In genomic region chr19:46700704-46701103, GRCh38 we compare ENCODE assay signal across 25 cellular contexts. TPM values are rescaled to one million over a fixed set of nuclear protein-coding genes. Genes with fewer than 3 reads are reported as not detected.
DNase-seq lines count a peak whose midpoint lies in the region; ATAC-seq and TF ChIP-seq lines count a peak whose summit lies in the region.
"Had no signal": no experiment of that assay in that cellular context is flagged by ENCODE, and none has a peak within 500 bp of the region (broad histone marks: within the 10 kb centered on the region; RNA-seq: fewer than 3 reads in every experiment).

No MANE protein-coding gene starts in this region.

- TF ChIP-seq EP300 in suprapubic skin (IDR thresholded peaks at IDR 0.05), result no peak

- no peak overlapping the region for H3K9ac ChIP-seq in GM23248
- H3K9ac ChIP-seq: BLaER1 treated with 17β-estradiol and CSF1 and Interleukin-3, amounts not matched to agents 10 nM and 100 nM had no signal

- in situ Hi-C loops in GM23248 (cut with MboI), result no loop called here

- H3F3A ChIP-seq in GM23248 (ENCODE audit: insufficient read depth), result no peaks in the 10 kb centered on the region

- no peak overlapping the region for H2AFZ ChIP-seq in GM23248
- H2AFZ ChIP-seq: GM23338 had no signal

- no peaks in the 10 kb centered on the region for H3K9me3 ChIP-seq in GM23248 (ENCODE audit: low read depth)
- no peaks in the 10 kb centered on the region for H3K9me3 ChIP-seq in suprapubic skin
- H3K9me3 ChIP-seq: A549; BE2C; BLaER1 treated with 17β-estradiol and CSF1 and Interleukin-3, amounts not matched to agents 10 nM and 100 nM had no signal

- no peak for ATAC-seq in activated T-cell treated with anti-CD3 and anti-CD28 coated beads, Interleukin-2, amount 50 U/mL, for 72 hours (replicated peaks in 1 of 2)
- no peak for ATAC-seq in HG03432 (IDR thresholded peaks at IDR 0.05; ENCODE audit: unreplicated experiment)
- ATAC-seq: A549, GM12878, GM23338, HCT116 had no signal

- H3K79me2 ChIP-seq in GM23248 (ENCODE audit: insufficient read depth), result no peaks in the 10 kb centered on the region

- H3K9me2 ChIP-seq in GM23248 (ENCODE audit: insufficient read depth), result no peaks in the 10 kb centered on the region

- H3K4me1 ChIP-seq in GM23248 (ENCODE audit: insufficient read depth) (no peaks in the 10 kb centered on the region), suprapubic skin (peaks cover 13% of the 10 kb centered on the region)
- H3K4me1 ChIP-seq: BE2C had no signal

- TF ChIP-seq CTCF in progenitor cell of endocrine pancreas (IDR thresholded peaks at IDR 0.05; ENCODE audit: unreplicated experiment), result no peak
- TF ChIP-seq CTCF in suprapubic skin (IDR thresholded peaks at IDR 0.05), result no peak

- no peak overlapping the region for H3K4me3 ChIP-seq in GM23248
- no peak overlapping the region for H3K4me3 ChIP-seq in suprapubic skin
- H3K4me3 ChIP-seq: A549; BLaER1 treated with 17β-estradiol and CSF1 and Interleukin-3, amounts not matched to agents 10 nM and 100 nM; GM12878; GM23338 had no signal

- peak overlapping the region; percentile 26 for H3K27ac Mint-ChIP-seq in activated T-cell treated with anti-CD3 and anti-CD28 coated beads, Interleukin-2, amount 50 U/mL, for 24 hours
- H3K27ac Mint-ChIP-seq in activated T-cell treated with anti-CD3 and anti-CD28 coated beads, Interleukin-2, amount 50 U/mL, for 72 hours, result no peak overlapping the region
- peak overlapping the region; percentile 47 for H3K27ac Mint-ChIP-seq in progenitor cell of endocrine pancreas
- H3K27ac Mint-ChIP-seq: CD4-positive, alpha-beta T cell; GM23338; H9; HFFc6 had no signal

- H3K36me3 ChIP-seq in GM23248 (ENCODE audit: low read depth) (peaks cover 41% of the 10 kb centered on the region; the same call in 1 of the 2 replicates), suprapubic skin (peaks cover 76% of the 10 kb centered on the region)

- no peaks in the 10 kb centered on the region for H3K9me3 Mint-ChIP-seq in activated T-cell treated with anti-CD3 and anti-CD28 coated beads, Interleukin-2, amount 50 U/mL, for 24 hours
- H3K9me3 Mint-ChIP-seq in activated T-cell treated with anti-CD3 and anti-CD28 coated beads, Interleukin-2, amount 50 U/mL, for 72 hours, result no peaks in the 10 kb centered on the region
- no peaks in the 10 kb centered on the region for H3K9me3 Mint-ChIP-seq in progenitor cell of endocrine pancreas (ENCODE audit: low read depth)
- H3K9me3 Mint-ChIP-seq: CD4-positive, alpha-beta T cell; CD8-positive, alpha-beta memory T cell; GM23338; H9; HFFc6 had no signal

- no peak overlapping the region for H3K4me3 Mint-ChIP-seq in activated T-cell treated with anti-CD3 and anti-CD28 coated beads, Interleukin-2, amount 50 U/mL, for 24 hours
- no peak overlapping the region for H3K4me3 Mint-ChIP-seq in activated T-cell treated with anti-CD3 and anti-CD28 coated beads, Interleukin-2, amount 50 U/mL, for 72 hours
- no peak overlapping the region for H3K4me3 Mint-ChIP-seq in progenitor cell of endocrine pancreas (ENCODE audit: low read depth)
- H3K4me3 Mint-ChIP-seq: CD14-positive monocyte; CD4-positive, alpha-beta T cell; CD8-positive, alpha-beta memory T cell; GM23338; HFFc6 had no signal

- H3K27ac ChIP-seq in GM23248 (no peak overlapping the region), suprapubic skin (no peak overlapping the region)
- H3K27ac ChIP-seq: A549; BLaER1 treated with 17β-estradiol and CSF1 and Interleukin-3, amounts not matched to agents 10 nM and 100 nM had no signal

- H3K27me3 ChIP-seq in GM23248 (replicated peaks; ENCODE audit: insufficient read depth) (no peaks in the 10 kb centered on the region), suprapubic skin (no peaks in the 10 kb centered on the region)
- H3K27me3 ChIP-seq: BE2C; BLaER1 treated with 17β-estradiol and CSF1 and Interleukin-3, amounts not matched to agents 10 nM and 100 nM had no signal

- intact Hi-C loops in head of caudate nucleus (cut with DNase I), result loop anchor here (5.0 kb wide), 1 partner anchor 33 kb away; no protein-coding TSS in a partner anchor

- H3K36me3 Mint-ChIP-seq in activated T-cell treated with anti-CD3 and anti-CD28 coated beads, Interleukin-2, amount 50 U/mL, for 24 hours (ENCODE audit: low read depth), result peaks cover 90% of the 10 kb centered on the region
- peaks cover 8 to 23% of the 10 kb centered on the region in 2 donors for H3K36me3 Mint-ChIP-seq in activated T-cell treated with anti-CD3 and anti-CD28 coated beads, Interleukin-2, amount 50 U/mL, for 72 hours (ENCODE audit: insufficient read depth in 2 of 2)
- peaks cover 34% of the 10 kb centered on the region for H3K36me3 Mint-ChIP-seq in progenitor cell of endocrine pancreas (ENCODE audit: insufficient read depth)

- H3K27me3 Mint-ChIP-seq in activated T-cell treated with anti-CD3 and anti-CD28 coated beads, Interleukin-2, amount 50 U/mL, for 24 hours, result no peaks in the 10 kb centered on the region
- H3K27me3 Mint-ChIP-seq in activated T-cell treated with anti-CD3 and anti-CD28 coated beads, Interleukin-2, amount 50 U/mL, for 72 hours (ENCODE audit: low read depth), result no peaks in the 10 kb centered on the region
- H3K27me3 Mint-ChIP-seq in progenitor cell of endocrine pancreas, result no peaks in the 10 kb centered on the region
- H3K27me3 Mint-ChIP-seq: CD4-positive, alpha-beta T cell had no signal

- TF ChIP-seq POLR2A in suprapubic skin (IDR thresholded peaks at IDR 0.05), result no peak

- no peak overlapping the region for H3K4me2 ChIP-seq in GM23248 (ENCODE audit: unreplicated experiment)
- H3K4me2 ChIP-seq: A549; BLaER1 treated with 17β-estradiol and CSF1 and Interleukin-3, amounts not matched to agents 10 nM and 100 nM; GM23338 had no signal

- no peaks in the 10 kb centered on the region for H4K20me1 ChIP-seq in GM23248 (ENCODE audit: insufficient read depth)

- no peak for DNase-seq in activated T-cell treated with anti-CD3 and anti-CD28 coated beads, Interleukin-2, amount 50 U/mL, for 24 hours
- no peak for DNase-seq in activated T-cell treated with anti-CD3 and anti-CD28 coated beads, Interleukin-2, amount 50 U/mL, for 72 hours
- DNase-seq in head of caudate nucleus, result peak in 40 of 42 donors; percentile 19 to 87 (median 60)
- no peak for DNase-seq in progenitor cell of endocrine pancreas (ENCODE audit: low spot score, unreplicated experiment)
- no peak for DNase-seq in GM23248
- DNase-seq in suprapubic skin (ENCODE audit: low spot score in 2 of 2), result no peak
- DNase-seq: 8988T; ACHN; AML-193; BE2C; CD4-positive, alpha-beta T cell; CD8-positive, alpha-beta memory T cell; DMS 273 treated with DMSO at 0.1 percent for 48 hours; DMS79; EL; GDM1; H9; HFFc6 had no signal

- peaks cover 7% of the 10 kb centered on the region for H3K4me1 Mint-ChIP-seq in activated T-cell treated with anti-CD3 and anti-CD28 coated beads, Interleukin-2, amount 50 U/mL, for 24 hours (ENCODE audit: low read depth)
- peaks cover 11% of the 10 kb centered on the region for H3K4me1 Mint-ChIP-seq in activated T-cell treated with anti-CD3 and anti-CD28 coated beads, Interleukin-2, amount 50 U/mL, for 72 hours (ENCODE audit: low read depth)
- H3K4me1 Mint-ChIP-seq in progenitor cell of endocrine pancreas (ENCODE audit: low read depth), result no peaks in the 10 kb centered on the region

- 95 to 97% methylated on average over 12 to 13 of the region's 13 CpGs for WGBS in GM23248 (ENCODE audit: low coverage in 1 of 2, low lambda C conversion rate in 2 of 2, missing lambda C conversion rate in 2 of 2), 2 experiments
- WGBS in suprapubic skin, result 88% methylated on average over 13 of the region's 13 CpGs

RNA-seq across cellular contexts. Expression of gene PRKD2, which starts 16.2 kb away (rescaled TPM):
- total RNA-seq in activated T-cell treated with anti-CD3 and anti-CD28 coated beads, Interleukin-2, amount 50 U/mL, for 72 hours, result 10 to 100 TPM; 82.0 to 92.9 TPM
- 69.3 and 74.9 TPM in 2 replicates for total RNA-seq in progenitor cell of endocrine pancreas
- total RNA-seq in GM23248 (2014; rRNA removed; shearing (Covaris generic)), result 11.9 and 16.4 TPM in 2 replicates
- 12.3 and 14.2 TPM in 2 replicates for polyA plus RNA-seq in GM23248 (2016; fragmentation: Nextera tagmentation; extraction: Ambion mirVana)
- total RNA-seq in suprapubic skin, result 100 to 1,000 TPM in 1 of 4 donors, 10 to 100 TPM in 3; 51.5 to 136 (median 61.2) TPM

RNA-seq across cellular contexts. Expression of gene DACT3, which starts 39.7 kb away (rescaled TPM):
- total RNA-seq in activated T-cell treated with anti-CD3 and anti-CD28 coated beads, Interleukin-2, amount 50 U/mL, for 72 hours, result 1 to 10 TPM; 3.4 to 7.0 TPM
- total RNA-seq in progenitor cell of endocrine pancreas (2.6 and 3.1 TPM in 2 replicates), suprapubic skin (1 to 10 TPM in 3 of 4 donors, under 1 TPM in 1; 0.68 to 1.8 (median 1.2) TPM)
- total RNA-seq in GM23248 (2014; rRNA removed; shearing (Covaris generic)), result 7.1 and 7.3 TPM in 2 replicates
- 0.63 and 0.66 TPM in 2 replicates for polyA plus RNA-seq in GM23248 (2016; fragmentation: Nextera tagmentation; extraction: Ambion mirVana)
- polyA plus RNA-seq: CD8-positive, alpha-beta memory T cell had no signal

RNA-seq across cellular contexts. Expression of gene FKRP, which starts 45.2 kb away (rescaled TPM):
- total RNA-seq in activated T-cell treated with anti-CD3 and anti-CD28 coated beads, Interleukin-2, amount 50 U/mL, for 72 hours, result 10 to 100 TPM; 15.1 to 18.0 TPM
- total RNA-seq in progenitor cell of endocrine pancreas (42.9 and 44.1 TPM in 2 replicates), suprapubic skin (10 to 100 TPM in 1 of 4 donors, 1 to 10 TPM in 3; 7.1 to 15.2 (median 7.8) TPM)
- total RNA-seq in GM23248 (2014; rRNA removed; shearing (Covaris generic)), result 32.1 and 41.5 TPM in 2 replicates
- 12.4 and 15.0 TPM in 2 replicates for polyA plus RNA-seq in GM23248 (2016; fragmentation: Nextera tagmentation; extraction: Ambion mirVana)

RNA-seq across cellular contexts. Expression of gene STRN4, which starts 45.5 kb away (rescaled TPM):
- 10 to 100 TPM; 79.0 to 85.2 TPM for total RNA-seq in activated T-cell treated with anti-CD3 and anti-CD28 coated beads, Interleukin-2, amount 50 U/mL, for 72 hours
- total RNA-seq in progenitor cell of endocrine pancreas (115 and 117 TPM in 2 replicates), suprapubic skin (10 to 100 TPM; 73.2 to 87.6 (median 81.1) TPM)
- 75.7 and 114 TPM in 2 replicates for total RNA-seq in GM23248 (2014; rRNA removed; shearing (Covaris generic))
- 44.4 and 45.9 TPM in 2 replicates for polyA plus RNA-seq in GM23248 (2016; fragmentation: Nextera tagmentation; extraction: Ambion mirVana)

Comparison
In these comparisons a context has a peak if more than half of its experiments do, and no peak if none do; other contexts are left out.
1. DNase-seq: peak in head of caudate nucleus (40 of 42); none in activated T-cell treated with anti-CD3 and anti-CD28 coated beads, Interleukin-2, amount 50 U/mL, for 24 hours (single experiment), activated T-cell treated with anti-CD3 and anti-CD28 coated beads, Interleukin-2, amount 50 U/mL, for 72 hours (0 of 2), progenitor cell of endocrine pancreas (single experiment), GM23248 (single experiment) and suprapubic skin (0 of 2).